ENCODE assay signal across 18 cellular contexts in genomic region chr1:51998007-51998406, GRCh38. TPM values are rescaled to one million over a fixed set of nuclear protein-coding genes. Genes with fewer than 3 reads are reported as not detected.
DNase-seq lines count a peak whose midpoint lies in the region; ATAC-seq and TF ChIP-seq lines count a peak whose summit lies in the region.
"Had no signal": no experiment of that assay in that cellular context is flagged by ENCODE, and none has a peak within 500 bp of the region (broad histone marks: within the 10 kb centered on the region; RNA-seq: fewer than 3 reads in every experiment).

No MANE protein-coding gene starts in this region.

- in situ Hi-C loops in IMR-90 (cut with MboI; ENCODE audit: low sequenced_read_pairs) = loop anchor here (5.0 kb wide), 1 partner anchor 101 kb away; no protein-coding TSS in a partner anchor

- no peak overlapping the region for H4K8ac ChIP-seq in IMR-90 (ENCODE audit: low read depth in 2 of 2, low read length in 2 of 2)

- H2BK120ac ChIP-seq in IMR-90 (ENCODE audit: low read depth, low read length) = no peak overlapping the region; the same call in 1 of the 2 replicates

- H3K27me3 Mint-ChIP-seq in endodermal cell (ENCODE audit: insufficient read depth) = peaks cover 2% of the 10 kb centered on the region

- no peak overlapping the region for H4K5ac ChIP-seq in IMR-90 (ENCODE audit: low read depth, low read length)

- H3K23ac ChIP-seq in IMR-90 (ENCODE audit: low read depth, low read length) = no peak overlapping the region

- no peak overlapping the region for H3K4me2 ChIP-seq in IMR-90 (ENCODE audit: low read depth, low read length)
- H3K4me2 ChIP-seq: BLaER1 had no signal

- no peak for TF ChIP-seq CTCF in BE2C (IDR thresholded peaks at IDR 0.05; ENCODE audit: low read depth, low read length)
- no peak for TF ChIP-seq CTCF in IMR-90 (conservative IDR thresholded peaks at IDR 0.05; ENCODE audit: low read depth, low read length)
- no peak for TF ChIP-seq CTCF in endodermal cell (conservative IDR thresholded peaks at IDR 0.05)

- intact Hi-C loops in IMR-90 (cut with micrococcal nuclease) = no loop called here

- no peak for TF ChIP-seq RAD21 in IMR-90 (IDR thresholded peaks at IDR 0.05; ENCODE audit: low read length)

- no peak overlapping the region for H3K56ac ChIP-seq in IMR-90 (ENCODE audit: extremely low read depth, insufficient read depth, low read length)

- POLR2A ChIA-PET in IMR-90 (lab: Charles Lee; ENCODE audit: unreplicated experiment) = no interaction called here

- no peak overlapping the region for H2BK5ac ChIP-seq in IMR-90 (ENCODE audit: low read depth, low read length, poor library complexity, severe bottlenecking)

- ATAC-seq in IMR-90 (ENCODE audit: low read depth) (no peak), HG03097 (IDR thresholded peaks at IDR 0.05; ENCODE audit: low FRiP score, unreplicated experiment) (no peak), HG02981 (IDR thresholded peaks at IDR 0.05; ENCODE audit: unreplicated experiment) (no peak)
- ATAC-seq: CD8-positive, alpha-beta T cell; K562; PC-3 had no signal

- WGBS in IMR-90 (ENCODE audit: extremely low coverage in 2 of 2, insufficient read length in 1 of 2), 2 experiments = 60% methylated on average over 4 of the region's 5 CpGs; no CpG with 5 or more reads in 1 of the 2 experiments
- 42 to 48% methylated on average over 5 of the region's 5 CpGs for WGBS in endodermal cell (ENCODE audit: insufficient coverage in 1 of 2, insufficient read length in 1 of 2), 2 experiments

- no peak overlapping the region; the same call in 1 of the 2 replicates for H3K18ac ChIP-seq in IMR-90 (ENCODE audit: low read depth, low read length)

- no peak overlapping the region for H3K4me3 Mint-ChIP-seq in endodermal cell
- H3K4me3 Mint-ChIP-seq: CD8-positive, alpha-beta T cell had no signal

- H4K91ac ChIP-seq in IMR-90 (ENCODE audit: insufficient read depth, low read depth, low read length) = no peak overlapping the region

- H3K27me3 ChIP-seq in BE2C (no peaks in the 10 kb centered on the region), IMR-90 (ENCODE audit: control insufficient read depth, insufficient read depth, low read length) (no peaks in the 10 kb centered on the region), endodermal cell (ENCODE audit: control insufficient read depth, insufficient read depth, low read length, poor library complexity, severe bottlenecking) (no peaks in the 10 kb centered on the region)
- H3K27me3 ChIP-seq: BLaER1 had no signal

- 0 out of 4 replicates have a peak, but pooled peaks cover 0 to 4% of the 10 kb centered on the region in 2 experiments for H3K79me1 ChIP-seq in IMR-90 (ENCODE audit: low read depth in 1 of 2, low read length in 2 of 2)

- no peaks in the 10 kb centered on the region for H3K4me1 ChIP-seq in BE2C
- H3K4me1 ChIP-seq in IMR-90 (ENCODE audit: control insufficient read depth, insufficient read depth, low read length) = no peaks in the 10 kb centered on the region
- peaks cover 11% of the 10 kb centered on the region for H3K4me1 ChIP-seq in endodermal cell (ENCODE audit: control insufficient read depth, insufficient read depth, low read length)
- H3K4me1 ChIP-seq: BLaER1 had no signal

- peak overlapping the region; percentile 52 for H2AFZ ChIP-seq in IMR-90 (replicated peaks; ENCODE audit: low read length, poor library complexity)

- dilution Hi-C loops in IMR-90 (cut with HindIII; ENCODE audit: low sequenced_read_pairs, unreplicated experiment) = no loop called here

- no peaks in the 10 kb centered on the region for H3K9me3 Mint-ChIP-seq in endodermal cell
- H3K9me3 Mint-ChIP-seq: CD8-positive, alpha-beta T cell had no signal

- CTCF ChIA-PET in IMR-90 (lab: Yijun Ruan, JAX) = interaction anchor here (1.9 kb wide), 1 partner anchor 101 kb away, joined by 9 read pairs; no protein-coding TSS in a partner anchor

- no peaks in the 10 kb centered on the region for H4K20me1 ChIP-seq in IMR-90 (ENCODE audit: insufficient read depth, low read length)
- H4K20me1 ChIP-seq: BLaER1 had no signal

- H3K4ac ChIP-seq in IMR-90 (ENCODE audit: low read depth, low read length) = 0 out of 2 replicates have a peak overlapping the region, but pooled peaks have one; percentile 11

- no peak overlapping the region for H3K14ac ChIP-seq in IMR-90 (replicated peaks; ENCODE audit: low read depth, low read length)

- no peaks in the 10 kb centered on the region for H3K36me3 ChIP-seq in BE2C
- H3K36me3 ChIP-seq in IMR-90 (ENCODE audit: control insufficient read depth, insufficient read depth, low read length) = no peaks in the 10 kb centered on the region
- H3K36me3 ChIP-seq in endodermal cell (ENCODE audit: control insufficient read depth, insufficient read depth, low read length) = no peaks in the 10 kb centered on the region
- H3K36me3 ChIP-seq: BLaER1 had no signal

- no peak overlapping the region for H3K27ac ChIP-seq in IMR-90 (ENCODE audit: insufficient read depth, low read length)
- no peak overlapping the region for H3K27ac ChIP-seq in endodermal cell (ENCODE audit: low read depth, low read length)
- H3K27ac ChIP-seq: BLaER1 had no signal

- H3K9ac ChIP-seq in IMR-90 (ENCODE audit: low read depth, low read length) = no peak overlapping the region
- H3K9ac ChIP-seq in endodermal cell (ENCODE audit: extremely low read depth, low read length, poor library complexity, severe bottlenecking) = no peak overlapping the region
- H3K9ac ChIP-seq: BLaER1 had no signal

- H3K9me3 ChIP-seq in BE2C (no peaks in the 10 kb centered on the region), IMR-90 (ENCODE audit: control insufficient read depth, insufficient read depth, low read length) (no peaks in the 10 kb centered on the region), endodermal cell (ENCODE audit: control insufficient read depth, low read length) (no peaks in the 10 kb centered on the region)
- H3K9me3 ChIP-seq: BLaER1 had no signal

- peaks cover 6% of the 10 kb centered on the region; the same call in 1 of the 2 replicates for H3K9me1 ChIP-seq in IMR-90 (ENCODE audit: insufficient read depth, low read length)

- DNase-seq in BE2C (peak; percentile 14), IMR-90 (no peak), endodermal cell (peak; percentile 67), mesenteric fat pad (ENCODE audit: low spot score) (peak; percentile 16), HK-2 (ENCODE audit: unreplicated experiment) (no peak), amygdala (lab: John Stamatoyannopoulos, UW) (no peak)
- DNase-seq: Calu3; CD8-positive, alpha-beta T cell; HCEC 1CT; NCI-H1105 treated with DMSO at 0.1 percent for 48 hours; NCI-H1694 treated with DMSO at 0.1 percent for 48 hours; PC-3; RPMI8226; SHP77 treated with DMSO at 0.1 percent for 48 hours had no signal

- no peak overlapping the region for H2AK5ac ChIP-seq in IMR-90 (ENCODE audit: low read depth, low read length)

- TF ChIP-seq POLR2A in IMR-90 (IDR thresholded peaks at IDR 0.05; ENCODE audit: low read depth, low read length) = no peak

- peaks cover 19% of the 10 kb centered on the region for H3K4me1 Mint-ChIP-seq in endodermal cell

- H2BK15ac ChIP-seq in IMR-90 (ENCODE audit: low read depth, low read length) = no peak overlapping the region

- no peak overlapping the region for H3K27ac Mint-ChIP-seq in endodermal cell
- H3K27ac Mint-ChIP-seq: CD8-positive, alpha-beta T cell had no signal

- H3K4me3 ChIP-seq in BE2C (ENCODE audit: low read depth, low read length) (no peak overlapping the region), IMR-90 (ENCODE audit: insufficient read depth, low read depth, low read length) (no peak overlapping the region), endodermal cell (ENCODE audit: low read length) (no peak overlapping the region)
- H3K4me3 ChIP-seq: BLaER1, K562 had no signal

- BruUV-seq in IMR-90 (replicated peaks; lab: Mats Ljungman, UMichigan) = no TSS peak

- no peak overlapping the region for H2AK9ac ChIP-seq in IMR-90 (replicated peaks; ENCODE audit: low read depth, low read length, poor library complexity)

- no peaks in the 10 kb centered on the region for H3K36me3 Mint-ChIP-seq in endodermal cell (ENCODE audit: low read depth)
- H3K36me3 Mint-ChIP-seq: CD8-positive, alpha-beta T cell had no signal

- H2BK20ac ChIP-seq in IMR-90 (ENCODE audit: low read depth, low read length) = no peak overlapping the region

TF ChIP-seq in IMR-90, 13 proteins besides CTCF, POLR2A, EP300 and RAD21 (continues in another document):
- TF ChIP-seq MAZ (IDR thresholded peaks at IDR 0.05; ENCODE audit: borderline replicate concordance, low read depth, low read length) = no peak

RNA-seq across cellular contexts. Expression of gene RAB3B, which starts 7.5 kb away (rescaled TPM):
- polyA plus RNA-seq in BE2C (2012; ENCODE audit: insufficient read depth, insufficient read length, low read depth) = 0.06 TPM
- 78.5 and 91.9 TPM in 2 replicates for total RNA-seq in IMR-90 (2012; rRNA removed)
- 31.4 and 33.6 TPM in 2 replicates for polyA plus RNA-seq in IMR-90 (2012; rRNA removed)
- polyA plus RNA-seq in IMR-90 (2012; cell fraction: cytosol; rRNA removed) = 10.6 and 11.3 TPM in 2 replicates
- polyA plus RNA-seq in IMR-90 (2012; cell fraction: nucleus; rRNA removed; ENCODE audit: low replicate concordance) = 6.3 and 19.7 TPM in 2 replicates
- 10 to 100 TPM; 58.1 to 66.0 TPM for total RNA-seq in endodermal cell
- 14.6 TPM for polyA plus RNA-seq in endodermal cell (2013, experiment 1 of 2)
- 16.6 TPM for polyA plus RNA-seq in endodermal cell (2013, experiment 2 of 2)
- total RNA-seq in mesenteric fat pad = not detected
- total RNA-seq: CD8-positive, alpha-beta T cell had no signal

RNA-seq across cellular contexts. Expression of gene KTI12, which starts 35.6 kb away (rescaled TPM):
- 17.6 TPM for polyA plus RNA-seq in BE2C (2012; ENCODE audit: insufficient read depth, insufficient read length, low read depth)
- total RNA-seq in IMR-90 (2012; rRNA removed) = 13.1 and 15.2 TPM in 2 replicates
- polyA plus RNA-seq in IMR-90 (2012; rRNA removed) = 16.3 and 18.3 TPM in 2 replicates
- polyA plus RNA-seq in IMR-90 (2012; cell fraction: cytosol; rRNA removed) = 13.6 and 18.8 TPM in 2 replicates
- polyA plus RNA-seq in IMR-90 (2012; cell fraction: nucleus; rRNA removed; ENCODE audit: low replicate concordance) = 11.6 and 16.9 TPM in 2 replicates
- total RNA-seq in endodermal cell = 1 to 10 TPM; 7.3 to 9.2 TPM
- polyA plus RNA-seq in endodermal cell (2013, experiment 1 of 2) = 5.7 TPM
- 5.3 TPM for polyA plus RNA-seq in endodermal cell (2013, experiment 2 of 2)
- total RNA-seq in mesenteric fat pad = 9.7 TPM

RNA-seq across cellular contexts. Expression of gene TXNDC12, which starts 57.0 kb away (rescaled TPM):
- 91.7 TPM for polyA plus RNA-seq in BE2C (2012; ENCODE audit: insufficient read depth, insufficient read length, low read depth)
- total RNA-seq in IMR-90 (2012; rRNA removed) = 29.9 and 35.3 TPM in 2 replicates
- polyA plus RNA-seq in IMR-90 (2012; rRNA removed) = 22.0 and 24.4 TPM in 2 replicates
- 13.5 and 14.3 TPM in 2 replicates for polyA plus RNA-seq in IMR-90 (2012; cell fraction: cytosol; rRNA removed)
- polyA plus RNA-seq in IMR-90 (2012; cell fraction: nucleus; rRNA removed; ENCODE audit: low replicate concordance) = 12.7 and 17.4 TPM in 2 replicates
- 10 to 100 TPM; 77.2 to 99.6 TPM for total RNA-seq in endodermal cell
- polyA plus RNA-seq in endodermal cell (2013, experiment 1 of 2) = 74.0 TPM
- 65.5 TPM for polyA plus RNA-seq in endodermal cell (2013, experiment 2 of 2)
- 36.4 TPM for total RNA-seq in mesenteric fat pad

RNA-seq across cellular contexts. Expression of gene BTF3L4, which starts 58.1 kb away (rescaled TPM):
- 36.2 TPM for polyA plus RNA-seq in BE2C (2012; ENCODE audit: insufficient read depth, insufficient read length, low read depth)
- total RNA-seq in IMR-90 (2012; rRNA removed) = 41.2 and 46.4 TPM in 2 replicates
- polyA plus RNA-seq in IMR-90 (2012; rRNA removed) = 29.3 and 34.5 TPM in 2 replicates
- 4.9 and 8.1 TPM in 2 replicates for polyA plus RNA-seq in IMR-90 (2012; cell fraction: cytosol; rRNA removed)
- 1.7 and 22.0 TPM in 2 replicates for polyA plus RNA-seq in IMR-90 (2012; cell fraction: nucleus; rRNA removed; ENCODE audit: low replicate concordance)
- total RNA-seq in endodermal cell = 10 to 100 TPM; 77.6 to 95.1 TPM
- polyA plus RNA-seq in endodermal cell (2013, experiment 1 of 2) = 125 TPM
- polyA plus RNA-seq in endodermal cell (2013, experiment 2 of 2) = 113 TPM
- total RNA-seq in mesenteric fat pad = 42.1 TPM

Comparison
In these comparisons a context has a peak if more than half of its experiments do, and no peak if none do; other contexts are left out.
1. DNase-seq: peak in BE2C (single experiment), endodermal cell (single experiment) and mesenteric fat pad (single experiment); none in IMR-90 (single experiment), HK-2 (single experiment) and amygdala (0 of 56).
2. RNA of gene RAB3B, which starts 7.5 kb away (total RNA-seq): 78.5 to 91.9 TPM in IMR-90 and 58.1 to 66.0 TPM in endodermal cell; not detected in mesenteric fat pad (single experiment); every median in the first group is over 10 times any median in the second.